17 cellular contexts compared by ENCODE assay signal in genomic region chr4:121728066-121728465, GRCh38. TPM values are rescaled to one million over a fixed set of nuclear protein-coding genes. Genes with fewer than 3 reads are reported as not detected.
DNase-seq lines count a peak whose midpoint lies in the region; ATAC-seq and TF ChIP-seq lines count a peak whose summit lies in the region.
"Had no signal": no experiment of that assay in that cellular context is flagged by ENCODE, and none has a peak within 500 bp of the region (broad histone marks: within the 10 kb centered on the region; RNA-seq: fewer than 3 reads in every experiment).

No MANE protein-coding gene starts in this region.

- no peaks in the 10 kb centered on the region for H3K36me3 ChIP-seq in mesenchymal stem cell (ENCODE audit: control insufficient read depth in 1 of 2, insufficient read depth in 2 of 2, low read depth in 1 of 2, low read length in 2 of 2)

- H3K27me3 Mint-ChIP-seq in mesothelial cell of epicardium (ENCODE audit: low read depth): peaks cover 2% of the 10 kb centered on the region
- H3K27me3 Mint-ChIP-seq in natural killer cell treated with Interleukin-12 subunit alpha and Interleukin-12 subunit beta and Interleukin-15 and Interleukin-18, amount 100 ng/mL, for 72 hours: peaks cover 26 to 30% of the 10 kb centered on the region in 2 donors

- peak overlapping the region; percentile 63 for H3K9ac ChIP-seq in mesenchymal stem cell (ENCODE audit: low read length)

- no peak overlapping the region for H4K8ac ChIP-seq in mesenchymal stem cell (ENCODE audit: low read length)

- H3K4me1 ChIP-seq in mesenchymal stem cell (ENCODE audit: control insufficient read depth, insufficient read depth, low read depth, low read length): peaks cover 1% of the 10 kb centered on the region

- H3K9me3 ChIP-seq in mesenchymal stem cell (ENCODE audit: control insufficient read depth, low read length): no peaks in the 10 kb centered on the region

- H3K14ac ChIP-seq in mesenchymal stem cell (ENCODE audit: low read length in 2 of 2): no peak overlapping the region

- H2BK5ac ChIP-seq in mesenchymal stem cell (ENCODE audit: low read depth, low read length, poor library complexity, severe bottlenecking): no peak overlapping the region

- H3K4me3 ChIP-seq in cardiac fibroblast (replicated peaks in 1 of 2; ENCODE audit: low read depth in 2 of 2, low read length in 2 of 2): no peak overlapping the region
- H3K4me3 ChIP-seq in mesenchymal stem cell (ENCODE audit: insufficient read depth in 1 of 2, low read depth in 1 of 2, low read length in 2 of 2): no peak overlapping the region

- H3K27ac Mint-ChIP-seq in mesothelial cell of epicardium: no peak overlapping the region
- H3K27ac Mint-ChIP-seq in natural killer cell treated with Interleukin-12 subunit alpha and Interleukin-12 subunit beta and Interleukin-15 and Interleukin-18, amount 100 ng/mL, for 72 hours: no peak overlapping the region
- H3K27ac Mint-ChIP-seq: CD4-positive, alpha-beta T cell; stimulated activated effector memory CD8-positive, alpha-beta T cell treated with anti-CD3 and anti-CD28 coated beads, Interleukin-12 subunit alpha, Interleukin-12 subunit beta, amount 100 ng/mL, for 72 hours had no signal

- H2BK15ac ChIP-seq in mesenchymal stem cell (ENCODE audit: low read depth, poor library complexity, severe bottlenecking): no peak overlapping the region

- H3K18ac ChIP-seq in mesenchymal stem cell (ENCODE audit: low read depth in 1 of 2, low read length in 2 of 2): no peak overlapping the region

- WGBS in mesenchymal stem cell: 5% methylated on average over 4 of the region's 4 CpGs

- peak overlapping the region; percentile 31 for H3K27ac ChIP-seq in mesenchymal stem cell (ENCODE audit: low read length, poor library complexity, severe bottlenecking)

- H3K4me2 ChIP-seq in mesenchymal stem cell (ENCODE audit: low read length, poor library complexity, severe bottlenecking): no peak overlapping the region

- H2AK5ac ChIP-seq in mesenchymal stem cell (ENCODE audit: low read length, severe bottlenecking): no peak overlapping the region

- no peaks in the 10 kb centered on the region for H3K36me3 Mint-ChIP-seq in mesothelial cell of epicardium
- H3K36me3 Mint-ChIP-seq in natural killer cell treated with Interleukin-12 subunit alpha and Interleukin-12 subunit beta and Interleukin-15 and Interleukin-18, amount 100 ng/mL, for 72 hours: no peaks in the 10 kb centered on the region
- H3K36me3 Mint-ChIP-seq: stimulated activated effector memory CD8-positive, alpha-beta T cell treated with anti-CD3 and anti-CD28 coated beads, Interleukin-12 subunit alpha, Interleukin-12 subunit beta, amount 100 ng/mL, for 72 hours had no signal

- H3K4me1 Mint-ChIP-seq in mesothelial cell of epicardium: peaks cover 26% of the 10 kb centered on the region
- peaks cover 3 to 8% of the 10 kb centered on the region in 2 donors for H3K4me1 Mint-ChIP-seq in natural killer cell treated with Interleukin-12 subunit alpha and Interleukin-12 subunit beta and Interleukin-15 and Interleukin-18, amount 100 ng/mL, for 72 hours (ENCODE audit: low read depth in 2 of 2)
- H3K4me1 Mint-ChIP-seq: stimulated activated effector memory CD8-positive, alpha-beta T cell treated with anti-CD3 and anti-CD28 coated beads, Interleukin-12 subunit alpha, Interleukin-12 subunit beta, amount 100 ng/mL, for 72 hours had no signal

- H3K9me3 Mint-ChIP-seq in mesothelial cell of epicardium: no peaks in the 10 kb centered on the region
- no peaks in the 10 kb centered on the region for H3K9me3 Mint-ChIP-seq in natural killer cell treated with Interleukin-12 subunit alpha and Interleukin-12 subunit beta and Interleukin-15 and Interleukin-18, amount 100 ng/mL, for 72 hours
- H3K9me3 Mint-ChIP-seq: CD4-positive, alpha-beta T cell; stimulated activated effector memory CD8-positive, alpha-beta T cell treated with anti-CD3 and anti-CD28 coated beads, Interleukin-12 subunit alpha, Interleukin-12 subunit beta, amount 100 ng/mL, for 72 hours had no signal

- H3K4ac ChIP-seq in mesenchymal stem cell (ENCODE audit: low read depth in 1 of 2, low read length in 2 of 2): no peak overlapping the region

- no peak overlapping the region for H3K23ac ChIP-seq in mesenchymal stem cell (ENCODE audit: low read length in 2 of 2)

- H2AFZ ChIP-seq in mesenchymal stem cell (ENCODE audit: low read depth, low read length): no peak overlapping the region

- no peaks in the 10 kb centered on the region for H3K79me1 ChIP-seq in mesenchymal stem cell (replicated peaks; ENCODE audit: low read length, poor library complexity, severe bottlenecking)

- no peak overlapping the region for H2BK12ac ChIP-seq in mesenchymal stem cell (ENCODE audit: low read length in 2 of 2)

- no peak for ATAC-seq in natural killer cell treated with Interleukin-12 subunit alpha and Interleukin-12 subunit beta and Interleukin-15 and Interleukin-18, amount 100 ng/mL, for 72 hours

- H3K27me3 ChIP-seq in mesenchymal stem cell (ENCODE audit: control insufficient read depth in 1 of 2, insufficient read depth in 1 of 2, low read length in 2 of 2): no peaks in the 10 kb centered on the region

- H4K91ac ChIP-seq in mesenchymal stem cell (ENCODE audit: low read length): no peak overlapping the region

- H3K4me3 Mint-ChIP-seq in mesothelial cell of epicardium: no peak overlapping the region
- no peak overlapping the region for H3K4me3 Mint-ChIP-seq in natural killer cell treated with Interleukin-12 subunit alpha and Interleukin-12 subunit beta and Interleukin-15 and Interleukin-18, amount 100 ng/mL, for 72 hours
- H3K4me3 Mint-ChIP-seq: CD4-positive, alpha-beta T cell; stimulated activated effector memory CD8-positive, alpha-beta T cell treated with anti-CD3 and anti-CD28 coated beads, Interleukin-12 subunit alpha, Interleukin-12 subunit beta, amount 100 ng/mL, for 72 hours had no signal

- DNase-seq in AG09319 (ENCODE audit: extremely low read depth, low read depth) (peak; percentile 37), LHCN-M2 (ENCODE audit: low read depth) (peak; percentile 97), cardiac fibroblast (ENCODE audit: low read depth in 2 of 2) (peak; percentile 76 to 95), mesenchymal stem cell (peak; percentile 80), mesothelial cell of epicardium (ENCODE audit: low spot score in 2 of 2, unreplicated experiment in 2 of 2) (no peak), NK-92 (lab: John Stamatoyannopoulos, UW; ENCODE audit: unreplicated experiment) (no peak), NCI-H2081 treated with DMSO at 0.1 percent for 48 hours (lab: John Stamatoyannopoulos, UW) (no peak)
- DNase-seq in natural killer cell treated with Interleukin-12 subunit alpha and Interleukin-12 subunit beta and Interleukin-15 and Interleukin-18, amount 100 ng/mL, for 72 hours (ENCODE audit: low spot score): no peak
- DNase-seq: activated CD8-positive, alpha-beta memory T cell treated with anti-CD3 and anti-CD28 coated beads for 24 hours; activated gamma-delta T cell; CD4-positive, alpha-beta T cell; central memory CD4-positive, alpha-beta T cell; NCI-H1436 treated with DMSO at 0.1 percent for 48 hours; NCI-H526; stimulated activated CD4-positive, alpha-beta T cell treated with anti-CD3 and anti-CD28 coated beads, Interleukin-4, amount 100 ng/mL, for 1 hour; T-helper 9 cell had no signal

- TF ChIP-seq CTCF in AG09319 (IDR thresholded peaks at IDR 0.05; ENCODE audit: low read depth, low read length) (no peak), cardiac fibroblast (IDR thresholded peaks at IDR 0.05; ENCODE audit: low read depth, low read length) (no peak), mesothelial cell of epicardium (IDR thresholded peaks at IDR 0.05; ENCODE audit: unreplicated experiment) (no peak)

- no peak overlapping the region for H2BK120ac ChIP-seq in mesenchymal stem cell (ENCODE audit: low read depth, low read length)

RNA-seq across cellular contexts. Expression of gene ANXA5, which starts 31.3 kb away (rescaled TPM):
- total RNA-seq in LHCN-M2 (2014; rRNA removed): 1,176 and 1,192 TPM in 2 replicates
- 1,118 TPM for polyA plus RNA-seq in LHCN-M2 (2012)
- 578 TPM for polyA plus RNA-seq in mesenchymal stem cell (2013, experiment 1 of 2)
- 600 TPM for polyA plus RNA-seq in mesenchymal stem cell (2013, experiment 2 of 2)
- total RNA-seq in mesothelial cell of epicardium: 125 to 137 TPM (median 130 TPM) in 3 replicates
- total RNA-seq in natural killer cell treated with Interleukin-12 subunit alpha and Interleukin-12 subunit beta and Interleukin-15 and Interleukin-18, amount 100 ng/mL, for 72 hours: 10 to 100 TPM; 33.8 to 77.9 TPM

RNA-seq across cellular contexts. Expression of gene SMIM43, which starts 36.9 kb away (rescaled TPM):
- total RNA-seq in LHCN-M2 (2014; rRNA removed) (3.3 and 5.8 TPM in 2 replicates), mesothelial cell of epicardium (not detected in 3 replicates)
- 1.7 TPM for polyA plus RNA-seq in LHCN-M2 (2012)
- not detected for polyA plus RNA-seq in mesenchymal stem cell (2013, experiment 1 of 2)
- not detected for polyA plus RNA-seq in mesenchymal stem cell (2013, experiment 2 of 2)
- not detected for total RNA-seq in natural killer cell treated with Interleukin-12 subunit alpha and Interleukin-12 subunit beta and Interleukin-15 and Interleukin-18, amount 100 ng/mL, for 72 hours
- total RNA-seq: CD4-positive, alpha-beta T cell had no signal

Comparison
In these comparisons a context has a peak if more than half of its experiments do, and no peak if none do; other contexts are left out.
1. DNase-seq: peak in AG09319 (single experiment), LHCN-M2 (single experiment), cardiac fibroblast (2 of 2) and mesenchymal stem cell (single experiment); none in mesothelial cell of epicardium (0 of 2), NK-92 (single experiment), natural killer cell treated with Interleukin-12 subunit alpha and Interleukin-12 subunit beta and Interleukin-15 and Interleukin-18, amount 100 ng/mL, for 72 hours (single experiment) and NCI-H2081 treated with DMSO at 0.1 percent for 48 hours (single experiment).